Comparison of ENCODE assay signal across 11 cellular contexts in the genomic region with DNA sequence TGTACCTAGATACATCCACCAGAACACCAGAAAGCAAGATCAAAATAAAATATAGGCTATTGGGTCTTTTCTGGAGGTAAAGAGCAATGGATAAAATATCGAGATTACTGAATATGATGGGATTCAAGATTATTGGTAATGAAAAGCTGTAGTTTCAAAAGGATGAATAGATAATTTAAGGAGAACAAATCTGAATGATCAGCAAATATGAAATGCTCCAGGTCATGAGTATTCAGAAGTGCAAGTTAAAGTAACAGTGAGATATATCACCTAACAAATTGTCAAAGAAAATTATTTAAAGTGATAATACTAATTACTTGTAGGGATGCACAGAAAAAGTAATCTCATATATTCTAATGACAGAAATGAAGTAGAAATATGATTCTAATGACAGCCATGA.
"Had no signal": no experiment of that assay in that cellular context is flagged by ENCODE, and none has a peak within 500 bp of the region (broad histone marks: within the 10 kb centered on the region; RNA-seq: fewer than 3 reads in every experiment).

No MANE protein-coding gene starts in this region.

- FAIRE-seq: H1, H54 had no signal

- H3K4me2 ChIP-seq: GM23338 had no signal

- H3K9ac ChIP-seq: GM23248 had no signal

- H3K9me3 ChIP-seq: HAP-1 had no signal

- DNase-seq: GM23248, GOT3, H7, H9, HCEC 1CT, HFFc6 had no signal

- H3K27ac ChIP-seq: GM23248 had no signal

- H3K4me3 ChIP-seq: GM23248, GM23338, HAP-1 had no signal

- H3K36me3 ChIP-seq: HAP-1 had no signal

- H2AFZ ChIP-seq: GM23248 had no signal

- ATAC-seq: GM23338, HCT116 had no signal
